8 cellular contexts compared by ENCODE assay signal in genomic region chr1:110606784-110607662, GRCh38. TPM values are rescaled to one million over a fixed set of nuclear protein-coding genes. Genes with fewer than 3 reads are reported as not detected.
DNase-seq lines count a peak whose midpoint lies in the region; ATAC-seq and TF ChIP-seq lines count a peak whose summit lies in the region.

No MANE protein-coding gene starts in this region.

- no peak for TF ChIP-seq CTCF in progenitor cell of endocrine pancreas (IDR thresholded peaks at IDR 0.05; ENCODE audit: unreplicated experiment)

- peak overlapping the region; percentile 65 for H3K4me3 Mint-ChIP-seq in progenitor cell of endocrine pancreas (ENCODE audit: low read depth)

- H3K9me3 Mint-ChIP-seq in progenitor cell of endocrine pancreas (ENCODE audit: low read depth), result no peaks in the 10 kb centered on the region

- ATAC-seq in left cardiac atrium (peak; percentile 37 to 39), HG02571 (IDR thresholded peaks at IDR 0.05; ENCODE audit: unreplicated experiment) (no peak), HG02885 (IDR thresholded peaks at IDR 0.05; ENCODE audit: poor library complexity, unreplicated experiment) (no peak)

- H3K27me3 Mint-ChIP-seq in progenitor cell of endocrine pancreas, result peaks cover 88% of the 10 kb centered on the region

- H3K4me1 Mint-ChIP-seq in progenitor cell of endocrine pancreas (ENCODE audit: low read depth), result peaks cover 5% of the 10 kb centered on the region

- intact Hi-C loops in left cardiac atrium (cut with DNase I), result loop anchor here in 1 of 2 donors (10.0 kb wide), 1 partner anchor 52 kb away; no protein-coding TSS in a partner anchor

- no peak overlapping the region for H3K27ac Mint-ChIP-seq in progenitor cell of endocrine pancreas

- H3K36me3 Mint-ChIP-seq in progenitor cell of endocrine pancreas (ENCODE audit: insufficient read depth), result no peaks in the 10 kb centered on the region

- DNase-seq in NCI-H1694 (lab: John Stamatoyannopoulos, UW), result peak; percentile 10
- DNase-seq in NCI-H1694 treated with DMSO at 0.1 percent for 48 hours (lab: John Stamatoyannopoulos, UW), result no peak
- peak; percentile 49 to 50 for DNase-seq in activated T-cell treated with anti-CD3 and anti-CD28 coated beads, Interleukin-2, amount 50 U/mL, for 48 hours
- no peak for DNase-seq in left cardiac atrium
- no peak for DNase-seq in progenitor cell of endocrine pancreas (ENCODE audit: low spot score, unreplicated experiment)
- no peak for DNase-seq in H4 (ENCODE audit: low spot score)

RNA-seq across cellular contexts. Expression of gene KCNA2, which starts 0.9 kb away (rescaled TPM):
- total RNA-seq in left cardiac atrium, result 1 to 10 TPM in 1 of 2 donors, under 1 TPM in 1; 0.60 to 1.8 TPM
- total RNA-seq in progenitor cell of endocrine pancreas, result 0.05 TPM in 1 of 2 replicates, not detected in the other
- 0.06 and 0.52 TPM in 2 replicates for total RNA-seq in H4 (2014; rRNA removed; shearing (Covaris generic))

Comparison
In these comparisons a context has a peak if more than half of its experiments do, and no peak if none do; other contexts are left out.
1. DNase-seq: peak in NCI-H1694 (single experiment) and activated T-cell treated with anti-CD3 and anti-CD28 coated beads, Interleukin-2, amount 50 U/mL, for 48 hours (2 of 2); none in NCI-H1694 treated with DMSO at 0.1 percent for 48 hours (single experiment), left cardiac atrium (single experiment), progenitor cell of endocrine pancreas (single experiment) and H4 (single experiment).
2. ATAC-seq: peak in left cardiac atrium (2 of 2); none in HG02571 (single experiment) and HG02885 (single experiment).